In genomic region chr12:123363385-123363742, GRCh38 we compare ENCODE assay signal across 8 cellular contexts. TPM values are rescaled to one million over a fixed set of nuclear protein-coding genes. Genes with fewer than 3 reads are reported as not detected.
DNase-seq lines count a peak whose midpoint lies in the region; ATAC-seq lines count a peak whose summit lies in the region.

No MANE protein-coding gene starts in this region.

- no peaks in the 10 kb centered on the region for H3K36me3 Mint-ChIP-seq in naive B cell

- DNase-seq in DMS53 (lab: John Stamatoyannopoulos, UW) (peak; percentile 61), DMS53 treated with DMSO at 0.1 percent for 48 hours (lab: John Stamatoyannopoulos, UW; ENCODE audit: unreplicated experiment) (no peak), NCI-H1105 treated with DMSO at 0.1 percent for 48 hours (lab: John Stamatoyannopoulos, UW) (peak; percentile 24), naive B cell (no peak)
- DNase-seq in activated CD4-positive, CD25-positive, alpha-beta regulatory T cell treated with anti-CD3 and anti-CD28 coated beads, Interleukin-2, amount 50 U/mL, for 72 hours, result no peak

- peak overlapping the region; percentile 82 to 97 (median 94) for H3K4me3 Mint-ChIP-seq in naive B cell

- H3K27ac ChIP-seq in cingulate gyrus (ENCODE audit: low read depth, low read length), result peak overlapping the region; percentile 72

- H3K27me3 Mint-ChIP-seq in naive B cell, result no peaks in the 10 kb centered on the region

- H3K9me3 Mint-ChIP-seq in naive B cell, result no peaks in the 10 kb centered on the region

- peak overlapping the region; percentile 76 to 99 (median 94) for H3K27ac Mint-ChIP-seq in naive B cell

- ATAC-seq in naive B cell (ENCODE audit: low read depth in 2 of 2) (no peak), GM18520 (IDR thresholded peaks at IDR 0.05; ENCODE audit: unreplicated experiment) (no peak), HG02885 (IDR thresholded peaks at IDR 0.05; ENCODE audit: poor library complexity, unreplicated experiment) (no peak)

- peaks cover 11 to 27% (median 17%) of the 10 kb centered on the region in 3 donors for H3K4me1 Mint-ChIP-seq in naive B cell

RNA-seq across cellular contexts. Expression of gene SBNO1, which starts 1.3 kb away (rescaled TPM):
- polyA plus RNA-seq in naive B cell (ENCODE audit: low read depth in 6 of 6), result 10 to 100 TPM; 17.2 to 30.6 (median 24.1) TPM

RNA-seq across cellular contexts. Expression of gene KMT5A, which starts 20.6 kb away (rescaled TPM):
- polyA plus RNA-seq in naive B cell (ENCODE audit: low read depth in 6 of 6), result 1 to 10 TPM in 3 of 6 donors, under 1 TPM in 3; 0.15 to 2.7 (median 1.4) TPM

Comparison
In these comparisons a context has a peak if more than half of its experiments do, and no peak if none do; other contexts are left out.
1. DNase-seq: peak in DMS53 (single experiment) and NCI-H1105 treated with DMSO at 0.1 percent for 48 hours (single experiment); none in DMS53 treated with DMSO at 0.1 percent for 48 hours (single experiment), naive B cell (single experiment) and activated CD4-positive, CD25-positive, alpha-beta regulatory T cell treated with anti-CD3 and anti-CD28 coated beads, Interleukin-2, amount 50 U/mL, for 72 hours (single experiment).